ENCODE assay signal across 9 cellular contexts in genomic region chr12:14111230-14111865, GRCh38.
DNase-seq lines count a peak whose midpoint lies in the region; ATAC-seq and TF ChIP-seq lines count a peak whose summit lies in the region.
"Had no signal": no experiment of that assay in that cellular context is flagged by ENCODE, and none has a peak within 500 bp of the region (broad histone marks: within the 10 kb centered on the region; RNA-seq: fewer than 3 reads in every experiment).

No MANE protein-coding gene starts in this region.

- H3K36me3 Mint-ChIP-seq in Caco-2 (ENCODE audit: insufficient read depth, unreplicated experiment): no peaks in the 10 kb centered on the region

- TF ChIP-seq CTCF in Caco-2 (IDR thresholded peaks at IDR 0.05; ENCODE audit: insufficient read depth in 1 of 2, low read depth in 1 of 2, low read length in 1 of 2, severe bottlenecking in 1 of 2, unreplicated experiment in 1 of 2) (peak; percentile 44 to 79), adrenal gland (IDR thresholded peaks at IDR 0.05) (peak in 2 of 6 experiments; percentile 4 to 9)

- intact Hi-C loops in Caco-2 (cut with micrococcal nuclease; ENCODE audit: unreplicated experiment): loop anchor here (1.0 kb wide), 1 partner anchor 56 kb away; no protein-coding TSS in a partner anchor
- intact Hi-C loops in adrenal gland (cut with DNase I): no loop called here

- BruUV-seq in Caco-2 (replicated peaks; lab: Mats Ljungman, UMichigan): no TSS peak

- H3K36me3 ChIP-seq in Caco-2 (ENCODE audit: control insufficient read depth, insufficient read depth, low read length) (no peaks in the 10 kb centered on the region), adrenal gland (replicated peaks in 1 of 2) (no peaks in the 10 kb centered on the region)
- H3K36me3 ChIP-seq: HAP-1 had no signal

- no peaks in the 10 kb centered on the region for H3K4me1 ChIP-seq in Caco-2
- H3K4me1 ChIP-seq in adrenal gland (replicated peaks in 1 of 2): no peaks in the 10 kb centered on the region
- H3K4me1 ChIP-seq: HAP-1 had no signal

- H3K27me3 Mint-ChIP-seq in Caco-2 (ENCODE audit: insufficient read depth, unreplicated experiment): peaks cover under 1% of the 10 kb centered on the region

- ATAC-seq in GM18909 (IDR thresholded peaks at IDR 0.05; ENCODE audit: poor library complexity, unreplicated experiment) (peak; percentile 99), HG03025 (IDR thresholded peaks at IDR 0.05; ENCODE audit: low FRiP score, unreplicated experiment) (peak; percentile 98)

- H3K4me3 ChIP-seq in Caco-2 (ENCODE audit: low read depth, low read length) (no peak overlapping the region), adrenal gland (no peak overlapping the region)
- H3K4me3 ChIP-seq: HAP-1 had no signal

- no peak overlapping the region for H3K27ac ChIP-seq in adrenal gland

- CTCF ChIA-PET in Caco-2 (lab: Charles Lee): interaction anchor here (0.6 to 1.0 kb wide), 2 partner anchors 56 to 59 kb away, joined by 3 to 4 read pairs; no protein-coding TSS in a partner anchor

- 26 to 43% (median 34%) methylated on average over 4 to 9 of the region's 9 CpGs for WGBS in adrenal gland, 4 donors

- no peak overlapping the region for H3K27ac Mint-ChIP-seq in Caco-2 (ENCODE audit: unreplicated experiment)

- H3K4me1 Mint-ChIP-seq in Caco-2 (ENCODE audit: low read depth, unreplicated experiment): peaks cover 6% of the 10 kb centered on the region

- POLR2A ChIA-PET in Caco-2 (lab: Charles Lee): no interaction called here

- peak; percentile 51 to 57 for DNase-seq in Caco-2
- DNase-seq in RKO (ENCODE audit: low spot score): peak; percentile 14
- peak; percentile 37 for DNase-seq in putamen (ENCODE audit: low spot score)
- no peak for DNase-seq in 8988T
- DNase-seq in cortex of kidney (lab: John Stamatoyannopoulos, UW): no peak
- no peak for DNase-seq in adrenal gland

- TF ChIP-seq POLR2A in adrenal gland (IDR thresholded peaks at IDR 0.05): no peak

- H3K4me3 Mint-ChIP-seq in Caco-2 (ENCODE audit: unreplicated experiment): no peak overlapping the region

- no peaks in the 10 kb centered on the region for H3K9me3 Mint-ChIP-seq in Caco-2 (ENCODE audit: unreplicated experiment)

- H3K27me3 ChIP-seq in Caco-2 (replicated peaks; ENCODE audit: control insufficient read depth, insufficient read depth, low read length) (no peaks in the 10 kb centered on the region), adrenal gland (no peaks in the 10 kb centered on the region)

- H3K9me3 ChIP-seq in Caco-2 (no peaks in the 10 kb centered on the region), adrenal gland (replicated peaks in 1 of 3) (no peaks in the 10 kb centered on the region)
- H3K9me3 ChIP-seq: HAP-1 had no signal

Comparison
In these comparisons a context has a peak if more than half of its experiments do, and no peak if none do; other contexts are left out.
1. DNase-seq: peak in Caco-2 (2 of 2), RKO (single experiment) and putamen (single experiment); none in 8988T (single experiment), cortex of kidney (single experiment) and adrenal gland (0 of 7).